In genomic region chr13:50866817-50867640, GRCh38 we compare ENCODE assay signal across 18 cellular contexts. TPM values are rescaled to one million over a fixed set of nuclear protein-coding genes. Genes with fewer than 3 reads are reported as not detected.
A peak's percentile ranks its signal among the peaks of the same experiment; 100 is the strongest.
DNase-seq lines count a peak whose midpoint lies in the region; ATAC-seq and TF ChIP-seq lines count a peak whose summit lies in the region.
"Had no signal": no experiment of that assay in that cellular context is flagged by ENCODE, and none has a peak within 500 bp of the region (broad histone marks: within the 10 kb centered on the region; RNA-seq: fewer than 3 reads in every experiment).

No MANE protein-coding gene starts in this region.

- no peak for DNase-seq in stimulated activated naive CD8-positive, alpha-beta T cell treated with anti-CD3 and anti-CD28 coated beads, Interleukin-15, amount 100 ng/mL, for 72 hours
- no peak for DNase-seq in stimulated activated naive CD8-positive, alpha-beta T cell treated with anti-CD3 and anti-CD28 coated beads, Interleukin-15, Interleukin-2, amounts not matched to agents 100 U/mL and 50 U/mL, for 24 hours
- peak; percentile 37 for DNase-seq in SK-N-MC (ENCODE audit: low read depth, low spot score)
- peak; percentile 34 for DNase-seq in fibroblast of the aortic adventitia (ENCODE audit: low read depth)
- DNase-seq in stimulated activated CD4-positive, alpha-beta T cell treated with anti-CD3 and anti-CD28 coated beads, Interleukin-2, amount 100 ng/mL, for 24 hours: no peak
- no peak for DNase-seq in activated effector memory CD4-positive, alpha-beta T cell treated with anti-CD3 and anti-CD28 coated beads, Interleukin-2, amount 50 U/mL, for 16 hours
- DNase-seq: COR-L47, DMS153, H9, NCI-H1436, NCI-H2081, NCI-H510A treated with DMSO at 0.1 percent for 48 hours, SHP77 treated with DMSO at 0.1 percent for 48 hours had no signal

- H3K27me3 Mint-ChIP-seq in stimulated activated naive CD8-positive, alpha-beta T cell treated with anti-CD3 and anti-CD28 coated beads, Interleukin-15, amount 100 ng/mL, for 72 hours: no peaks in the 10 kb centered on the region

- peaks cover 5% of the 10 kb centered on the region for H3K4me1 Mint-ChIP-seq in stimulated activated naive CD8-positive, alpha-beta T cell treated with anti-CD3 and anti-CD28 coated beads, Interleukin-15, amount 100 ng/mL, for 72 hours

- no peak overlapping the region for H3K4me3 Mint-ChIP-seq in stimulated activated naive CD8-positive, alpha-beta T cell treated with anti-CD3 and anti-CD28 coated beads, Interleukin-15, amount 100 ng/mL, for 72 hours
- H3K4me3 Mint-ChIP-seq: H9 had no signal

- TF ChIP-seq POLR2A in GM18505 (IDR thresholded peaks at IDR 0.05; ENCODE audit: borderline replicate concordance, extremely low read depth, insufficient read depth, insufficient read length): no peak

- peak overlapping the region; percentile 64 for H3K9ac ChIP-seq in SK-N-MC (ENCODE audit: insufficient read length)

- H3K27ac ChIP-seq in SK-N-MC: peak overlapping the region; percentile 81
- H3K27ac ChIP-seq: C4-2B had no signal

- no peaks in the 10 kb centered on the region for H3K36me3 ChIP-seq in SK-N-MC (ENCODE audit: insufficient read depth, low read length)

- H3K27ac Mint-ChIP-seq in stimulated activated naive CD8-positive, alpha-beta T cell treated with anti-CD3 and anti-CD28 coated beads, Interleukin-15, amount 100 ng/mL, for 72 hours: peak overlapping the region; percentile 34 to 35
- H3K27ac Mint-ChIP-seq: IgD-negative memory B cell had no signal

- no peak for TF ChIP-seq CTCF in fibroblast of the aortic adventitia (IDR thresholded peaks at IDR 0.05; ENCODE audit: insufficient read depth, low read length)

- H3K9me3 Mint-ChIP-seq in stimulated activated naive CD8-positive, alpha-beta T cell treated with anti-CD3 and anti-CD28 coated beads, Interleukin-15, amount 100 ng/mL, for 72 hours: no peaks in the 10 kb centered on the region

- peaks cover 6% of the 10 kb centered on the region; the same call in 1 of the 2 replicates for H3K9me3 ChIP-seq in SK-N-MC (ENCODE audit: low read depth, low read length)

- H3K4me3 ChIP-seq in SK-N-MC (peak overlapping the region; percentile 59), fibroblast of the aortic adventitia (ENCODE audit: low read depth, low read length) (no peak overlapping the region)

- no peak for ATAC-seq in stimulated activated naive CD8-positive, alpha-beta T cell treated with anti-CD3 and anti-CD28 coated beads, Interleukin-15, amount 100 ng/mL, for 72 hours
- no peak for ATAC-seq in stimulated activated naive CD8-positive, alpha-beta T cell treated with anti-CD3 and anti-CD28 coated beads, Interleukin-15, Interleukin-2, amounts not matched to agents 100 U/mL and 50 U/mL, for 24 hours
- no peak for ATAC-seq in GM18505 (IDR thresholded peaks at IDR 0.05; ENCODE audit: unreplicated experiment)
- ATAC-seq in GM21576 (IDR thresholded peaks at IDR 0.05; ENCODE audit: unreplicated experiment): no peak

RNA-seq across cellular contexts. Expression of gene DLEU7, which starts 23.5 kb away (rescaled TPM):
- under 0.01 TPM in 1 of 2 replicates, not detected in the other for total RNA-seq in fibroblast of the aortic adventitia (ENCODE audit: low replicate concordance)
- total RNA-seq: HT1080 had no signal

RNA-seq across cellular contexts. Expression of gene RNASEH2B, which starts 42.6 kb away (rescaled TPM):
- 40.2 and 43.1 TPM in 2 replicates for total RNA-seq in fibroblast of the aortic adventitia (ENCODE audit: low replicate concordance)

Comparison
In these comparisons a context has a peak if more than half of its experiments do, and no peak if none do; other contexts are left out.
1. DNase-seq: peak in SK-N-MC (single experiment) and fibroblast of the aortic adventitia (single experiment); none in stimulated activated naive CD8-positive, alpha-beta T cell treated with anti-CD3 and anti-CD28 coated beads, Interleukin-15, amount 100 ng/mL, for 72 hours (0 of 2), stimulated activated naive CD8-positive, alpha-beta T cell treated with anti-CD3 and anti-CD28 coated beads, Interleukin-15, Interleukin-2, amounts not matched to agents 100 U/mL and 50 U/mL, for 24 hours (single experiment), stimulated activated CD4-positive, alpha-beta T cell treated with anti-CD3 and anti-CD28 coated beads, Interleukin-2, amount 100 ng/mL, for 24 hours (0 of 2) and activated effector memory CD4-positive, alpha-beta T cell treated with anti-CD3 and anti-CD28 coated beads, Interleukin-2, amount 50 U/mL, for 16 hours (single experiment).